ENCODE assay signal across 9 cellular contexts in the genomic region with DNA sequence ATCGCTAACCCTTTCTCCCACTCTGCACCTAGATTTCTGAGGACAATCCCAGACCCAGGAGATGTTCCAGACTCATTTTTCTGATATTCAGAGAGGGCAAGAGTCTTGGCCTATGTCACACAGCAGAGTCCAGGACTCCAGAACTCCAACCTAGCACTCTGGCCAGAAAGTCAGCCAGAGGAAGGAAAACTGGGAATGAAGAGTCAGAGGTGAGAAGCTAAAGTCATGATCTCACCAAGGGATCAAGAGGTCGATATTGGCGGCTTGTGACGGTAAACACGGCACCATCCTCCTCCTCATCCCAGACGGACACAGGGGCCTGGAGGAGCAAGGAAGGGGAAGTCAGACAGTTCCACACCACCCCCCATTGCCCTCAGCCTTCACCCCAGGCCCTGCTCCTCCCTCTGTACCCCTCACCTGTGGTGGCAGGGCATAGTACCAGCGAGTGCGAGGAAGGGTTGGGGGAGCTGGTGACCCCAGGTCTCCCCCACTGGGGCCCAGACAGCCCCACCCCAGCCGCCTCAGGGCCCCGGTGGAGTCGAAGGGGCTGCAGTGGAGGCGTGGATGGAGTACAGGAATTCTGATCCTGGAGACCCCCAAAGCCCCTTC. TPM values are rescaled to one million over a fixed set of nuclear protein-coding genes. Genes with fewer than 3 reads are reported as not detected.
DNase-seq lines count a peak whose midpoint lies in the region; ATAC-seq and TF ChIP-seq lines count a peak whose summit lies in the region.
"Had no signal": no experiment of that assay in that cellular context is flagged by ENCODE, and none has a peak within 500 bp of the region (broad histone marks: within the 10 kb centered on the region; RNA-seq: fewer than 3 reads in every experiment).

No MANE protein-coding gene starts in this region.

- H3K36me3 ChIP-seq in BLaER1 treated with 17β-estradiol and CSF1 and Interleukin-3, amounts not matched to agents 10 nM and 100 nM, result peaks cover 52 to 64% (median 58%) of the 10 kb centered on the region in 11 experiments
- H3K36me3 ChIP-seq in OCI-LY1 (ENCODE audit: insufficient read depth, low read length) (peaks cover 26% of the 10 kb centered on the region; the same call in 1 of the 2 replicates), endodermal cell (ENCODE audit: control insufficient read depth, insufficient read depth, low read length) (peaks cover 20% of the 10 kb centered on the region), neural progenitor cell (no peaks in the 10 kb centered on the region)

- H3K4me3 ChIP-seq in BLaER1 treated with 17β-estradiol and CSF1 and Interleukin-3, amounts not matched to agents 10 nM and 100 nM, result peak overlapping the region; percentile 66 to 83 (median 76)
- no peak overlapping the region for H3K4me3 ChIP-seq in OCI-LY1 (ENCODE audit: low read depth, low read length, poor library complexity, severe bottlenecking)
- peak overlapping the region; percentile 99 for H3K4me3 ChIP-seq in endodermal cell (ENCODE audit: low read length)
- peak overlapping the region; percentile 90 for H3K4me3 ChIP-seq in neural progenitor cell
- H3K4me3 ChIP-seq: mucosa of descending colon had no signal

- H3K36me3 Mint-ChIP-seq in endodermal cell (ENCODE audit: low read depth) (peaks cover 23% of the 10 kb centered on the region), neural progenitor cell (peaks cover 5% of the 10 kb centered on the region)

- H3K27ac Mint-ChIP-seq in endodermal cell, result peak overlapping the region; percentile 95
- peak overlapping the region; percentile 21 for H3K27ac Mint-ChIP-seq in neural progenitor cell

- H3K4me1 Mint-ChIP-seq in endodermal cell (peaks cover 5% of the 10 kb centered on the region), neural progenitor cell (peaks cover 29% of the 10 kb centered on the region)

- H3K27me3 Mint-ChIP-seq in endodermal cell (ENCODE audit: insufficient read depth) (no peaks in the 10 kb centered on the region), neural progenitor cell (ENCODE audit: insufficient read depth, low read depth) (peaks cover 5% of the 10 kb centered on the region)

- ATAC-seq in GM21529 (IDR thresholded peaks at IDR 0.05; ENCODE audit: unreplicated experiment), result no peak

- H3K9me3 ChIP-seq in BLaER1 treated with 17β-estradiol and CSF1 and Interleukin-3, amounts not matched to agents 10 nM and 100 nM (replicated peaks in 1 of 11), result no peaks in the 10 kb centered on the region
- H3K9me3 ChIP-seq in OCI-LY1 (ENCODE audit: low read length) (no peaks in the 10 kb centered on the region), endodermal cell (ENCODE audit: control insufficient read depth, low read length) (no peaks in the 10 kb centered on the region), neural progenitor cell (ENCODE audit: low read depth) (no peaks in the 10 kb centered on the region)
- H3K9me3 ChIP-seq: mucosa of descending colon had no signal

- H3K9ac ChIP-seq in BLaER1 treated with 17β-estradiol and CSF1 and Interleukin-3, amounts not matched to agents 10 nM and 100 nM, result peak overlapping the region; percentile 88 to 99 (median 94)
- H3K9ac ChIP-seq in OCI-LY1 (ENCODE audit: low read length), result no peak overlapping the region
- H3K9ac ChIP-seq in endodermal cell (ENCODE audit: extremely low read depth, low read length, poor library complexity, severe bottlenecking), result peak overlapping the region; percentile 95
- no peak overlapping the region for H3K9ac ChIP-seq in neural progenitor cell

- H3K27me3 ChIP-seq in BLaER1 treated with 17β-estradiol and CSF1 and Interleukin-3, amounts not matched to agents 10 nM and 100 nM, result no peaks in the 10 kb centered on the region
- no peaks in the 10 kb centered on the region for H3K27me3 ChIP-seq in OCI-LY1 (ENCODE audit: insufficient read depth, low read length)
- H3K27me3 ChIP-seq in endodermal cell (ENCODE audit: control insufficient read depth, insufficient read depth, low read length, poor library complexity, severe bottlenecking), result no peaks in the 10 kb centered on the region
- no peaks in the 10 kb centered on the region for H3K27me3 ChIP-seq in neural progenitor cell

- H3K9me3 Mint-ChIP-seq in endodermal cell (no peaks in the 10 kb centered on the region), neural progenitor cell (no peaks in the 10 kb centered on the region)

- no peak overlapping the region for H2AFZ ChIP-seq in OCI-LY1 (ENCODE audit: low read length)
- H2AFZ ChIP-seq in neural progenitor cell (replicated peaks), result peak overlapping the region; percentile 75

- H3K9me2 ChIP-seq in OCI-LY1 (ENCODE audit: low read depth, low read length), result no peaks in the 10 kb centered on the region

- H3K4me1 ChIP-seq in BLaER1 treated with 17β-estradiol and CSF1 and Interleukin-3, amounts not matched to agents 10 nM and 100 nM, result peaks cover 33 to 71% (median 41%) of the 10 kb centered on the region in 10 experiments
- H3K4me1 ChIP-seq in OCI-LY1 (ENCODE audit: insufficient read depth, low read length, severe bottlenecking), result peaks cover 13% of the 10 kb centered on the region
- H3K4me1 ChIP-seq in endodermal cell (ENCODE audit: control insufficient read depth, insufficient read depth, low read length), result no peaks in the 10 kb centered on the region
- H3K4me1 ChIP-seq in neural progenitor cell, result peaks cover 5% of the 10 kb centered on the region

- DNase-seq in endodermal cell (peak; percentile 44), neural progenitor cell (ENCODE audit: low spot score) (no peak), CD1c-positive myeloid dendritic cell (ENCODE audit: extremely low spot score) (no peak), globus pallidus (ENCODE audit: low spot score) (no peak)
- DNase-seq in activated CD4-positive, alpha-beta T cell treated with anti-CD3 and anti-CD28 coated beads for 48 hours, result no peak

- H4K20me1 ChIP-seq in BLaER1 treated with 17β-estradiol and CSF1 and Interleukin-3, amounts not matched to agents 10 nM and 100 nM, result peaks cover 0 to 58% (median 17%) of the 10 kb centered on the region in 11 experiments; a peak in 16 of 22 replicates
- H4K20me1 ChIP-seq in OCI-LY1 (ENCODE audit: insufficient read depth, low read length), result no peaks in the 10 kb centered on the region
- peaks cover 20% of the 10 kb centered on the region for H4K20me1 ChIP-seq in neural progenitor cell (ENCODE audit: low read depth)

- peak overlapping the region; percentile 72 to 99 (median 98); a peak in 21 of 22 replicates for H3K27ac ChIP-seq in BLaER1 treated with 17β-estradiol and CSF1 and Interleukin-3, amounts not matched to agents 10 nM and 100 nM
- no peak overlapping the region for H3K27ac ChIP-seq in OCI-LY1 (ENCODE audit: low read depth, low read length, poor library complexity, severe bottlenecking)
- H3K27ac ChIP-seq in endodermal cell (ENCODE audit: low read depth, low read length), result no peak overlapping the region
- H3K27ac ChIP-seq in neural progenitor cell, result no peak overlapping the region

- 0 out of 2 replicates have a peak, but pooled peaks cover 5% of the 10 kb centered on the region for H3F3A ChIP-seq in OCI-LY1 (ENCODE audit: insufficient read depth, low read length)
- peaks cover 33% of the 10 kb centered on the region for H3F3A ChIP-seq in neural progenitor cell (ENCODE audit: low read depth)

- WGBS in endodermal cell (ENCODE audit: insufficient coverage in 1 of 2, insufficient read length in 1 of 2), 2 experiments, result 80 to 91% methylated on average over 4 to 12 of the region's 12 CpGs

- H3K4me2 ChIP-seq in BLaER1 treated with 17β-estradiol and CSF1 and Interleukin-3, amounts not matched to agents 10 nM and 100 nM, result peak overlapping the region; percentile 84 to 99 (median 96)
- peak overlapping the region; percentile 70; the same call in 1 of the 2 replicates for H3K4me2 ChIP-seq in OCI-LY1 (ENCODE audit: low read length)
- H3K4me2 ChIP-seq in neural progenitor cell, result peak overlapping the region; percentile 86

- TF ChIP-seq CTCF in OCI-LY1 (IDR thresholded peaks at IDR 0.05; ENCODE audit: low read length) (no peak), endodermal cell (conservative IDR thresholded peaks at IDR 0.05) (no peak), neural progenitor cell (IDR thresholded peaks at IDR 0.05) (no peak)

- H3K79me2 ChIP-seq in OCI-LY1 (ENCODE audit: insufficient read depth, low read length) (no peaks in the 10 kb centered on the region), neural progenitor cell (ENCODE audit: low read depth) (peaks cover 24% of the 10 kb centered on the region)

- H3K4me3 Mint-ChIP-seq in endodermal cell (peak overlapping the region; percentile 100), neural progenitor cell (peak overlapping the region; percentile 99)

RNA-seq across cellular contexts. Expression of a gene that starts 1.8 kb away (rescaled TPM):
- total RNA-seq in endodermal cell (10 to 100 TPM; 85.6 to 98.0 TPM), neural progenitor cell (ENCODE audit: low replicate concordance) (28.3 and 63.4 TPM in 2 replicates)
- 54.9 TPM for polyA plus RNA-seq in endodermal cell (2013, experiment 1 of 2)
- 46.3 TPM for polyA plus RNA-seq in endodermal cell (2013, experiment 2 of 2)

RNA-seq across cellular contexts. Expression of a gene that starts 7.5 kb away (rescaled TPM):
- total RNA-seq in endodermal cell (10 to 100 TPM; 69.9 to 86.4 TPM), neural progenitor cell (ENCODE audit: low replicate concordance) (35.6 and 54.5 TPM in 2 replicates)
- polyA plus RNA-seq in endodermal cell (2013, experiment 1 of 2), result 91.1 TPM
- 84.9 TPM for polyA plus RNA-seq in endodermal cell (2013, experiment 2 of 2)

RNA-seq across cellular contexts. Expression of a gene that starts 7.9 kb away (rescaled TPM):
- 10 to 100 TPM; 42.9 to 62.5 TPM for total RNA-seq in endodermal cell
- 41.0 TPM for polyA plus RNA-seq in endodermal cell (2013, experiment 1 of 2)
- 32.0 TPM for polyA plus RNA-seq in endodermal cell (2013, experiment 2 of 2)
- 31.1 and 43.5 TPM in 2 replicates for total RNA-seq in neural progenitor cell (ENCODE audit: low replicate concordance)

RNA-seq across cellular contexts. Expression of a gene that starts 17.0 kb away (rescaled TPM):
- 10 to 100 TPM in 1 of 2 donors, 1 to 10 TPM in 1; 7.0 to 11.1 TPM for total RNA-seq in endodermal cell
- 13.5 TPM for polyA plus RNA-seq in endodermal cell (2013, experiment 1 of 2)
- polyA plus RNA-seq in endodermal cell (2013, experiment 2 of 2), result 12.4 TPM
- total RNA-seq in neural progenitor cell (ENCODE audit: low replicate concordance), result 1.7 and 6.3 TPM in 2 replicates

RNA-seq across cellular contexts. Expression of a gene that starts 20.0 kb away (rescaled TPM):
- 1 to 10 TPM; 3.9 to 5.5 TPM for total RNA-seq in endodermal cell
- 3.5 TPM for polyA plus RNA-seq in endodermal cell (2013, experiment 1 of 2)
- 3.2 TPM for polyA plus RNA-seq in endodermal cell (2013, experiment 2 of 2)
- total RNA-seq in neural progenitor cell (ENCODE audit: low replicate concordance), result 1.1 and 2.1 TPM in 2 replicates

Comparison
In these comparisons a context has a peak if more than half of its experiments do, and no peak if none do; other contexts are left out.
1. H3K27ac ChIP-seq: peak in BLaER1 treated with 17β-estradiol and CSF1 and Interleukin-3, amounts not matched to agents 10 nM and 100 nM (11 of 11); none in OCI-LY1 (single experiment), endodermal cell (single experiment) and neural progenitor cell (single experiment).
2. H3K9ac ChIP-seq: peak in BLaER1 treated with 17β-estradiol and CSF1 and Interleukin-3, amounts not matched to agents 10 nM and 100 nM (11 of 11) and endodermal cell (single experiment); none in OCI-LY1 (single experiment) and neural progenitor cell (single experiment).
3. Peak in every context shown above with its lines, with median percentiles within 50 percentile points of each other: H3K4me2 ChIP-seq.